Comparison of ENCODE assay signal across 1 cellular context in the genomic region with DNA sequence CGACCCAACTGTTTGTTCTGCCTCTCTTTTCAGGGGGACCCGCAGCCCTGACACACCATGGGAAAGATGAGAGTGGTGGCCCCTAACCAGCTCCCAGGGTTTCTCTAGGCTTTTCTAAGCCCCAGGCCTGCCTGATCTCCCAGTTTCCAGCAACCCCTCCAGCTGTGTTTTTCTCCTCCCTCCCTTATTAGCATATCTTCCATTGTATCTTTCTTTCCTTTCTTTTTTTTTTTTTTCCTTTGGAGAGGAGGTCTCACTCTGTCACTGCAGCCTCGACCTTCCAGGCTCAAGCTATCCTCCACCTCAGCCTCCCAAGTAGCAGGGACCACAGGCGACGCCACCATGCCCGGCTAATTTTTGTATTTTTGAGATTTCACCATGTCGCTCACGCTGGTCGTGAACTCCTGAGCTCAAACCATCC.
TF ChIP-seq lines count a peak whose summit lies in the region.

No MANE protein-coding gene starts in this region.

TF ChIP-seq in K562, 482 proteins besides CTCF, POLR2A, EP300 and RAD21 (continued from another document and continues in another):
- TF ChIP-seq ASH1L (IDR thresholded peaks at IDR 0.05; ENCODE audit: borderline replicate concordance, low read depth, partially characterized antibody) (no peak), HDAC8 (tag; IDR thresholded peaks at IDR 0.05) (no peak), ZBTB5 (IDR thresholded peaks at IDR 0.05) (0 out of 2 replicates have a peak, but pooled peaks have one; percentile 6), BRD9 (IDR thresholded peaks at IDR 0.05; ENCODE audit: low read depth, partially characterized antibody) (no peak), CUX1 (CRISPR knock-in tag; IDR thresholded peaks at IDR 0.05) (no peak), KDM2B (CRISPR knock-in tag; IDR thresholded peaks at IDR 0.05) (no peak), PTRF (tag; IDR thresholded peaks at IDR 0.05) (no peak), PURB (CRISPR knock-in tag; IDR thresholded peaks at IDR 0.05; ENCODE audit: low read depth) (no peak), EWSR1 (IDR thresholded peaks at IDR 0.05; ENCODE audit: borderline replicate concordance, low read depth, partially characterized antibody) (no peak), SFPQ (IDR thresholded peaks at IDR 0.05; ENCODE audit: low read depth, low read length) (no peak), ZNF23 (CRISPR knock-in tag; IDR thresholded peaks at IDR 0.05) (no peak), NFE2 (IDR thresholded peaks at IDR 0.05; ENCODE audit: low read depth) (no peak), RBFOX2 (IDR thresholded peaks at IDR 0.05; ENCODE audit: low read depth, low read length) (peak; percentile 47), ETV6 (IDR thresholded peaks at IDR 0.05; ENCODE audit: borderline replicate concordance in 1 of 2, low read depth in 2 of 2, low read length in 1 of 2) (no peak), ETV6 (CRISPR knock-in tag; IDR thresholded peaks at IDR 0.05; ENCODE audit: borderline replicate concordance) (no peak), TBP (optimal IDR thresholded peaks at IDR 0.05; ENCODE audit: low read depth, low read length) (peak; percentile 6), LARP7 (IDR thresholded peaks at IDR 0.05) (0 out of 2 replicates have a peak, but pooled peaks have one; percentile 36), ZNF586 (CRISPR knock-in tag; conservative IDR thresholded peaks at IDR 0.05) (no peak), POLR2AphosphoS5 (IDR thresholded peaks at IDR 0.05; ENCODE audit: control insufficient read depth, insufficient read depth, low read depth, low read length) (no peak), SREBF1 (IDR thresholded peaks at IDR 0.05; ENCODE audit: borderline replicate concordance, low read depth, low read length) (no peak), FOXK1 (CRISPR knock-in tag; IDR thresholded peaks at IDR 0.05; ENCODE audit: borderline replicate concordance) (no peak), HDAC3 (IDR thresholded peaks at IDR 0.05; ENCODE audit: borderline replicate concordance, partially characterized antibody) (no peak), ZNF512 (tag; IDR thresholded peaks at IDR 0.05) (0 out of 2 replicates have a peak, but pooled peaks have one; percentile 43), SP1 (CRISPR knock-in tag; IDR thresholded peaks at IDR 0.05) (peak; percentile 5; the same call in 1 of the 2 replicates), ZNF75A (CRISPR knock-in tag; IDR thresholded peaks at IDR 0.05) (no peak), STAT6 (CRISPR knock-in tag; IDR thresholded peaks at IDR 0.05) (no peak), FOXK2 (conservative IDR thresholded peaks at IDR 0.05 in 1 of 2, IDR thresholded peaks at IDR 0.05 in 1 of 2; ENCODE audit: low read depth in 2 of 2) (peak in 1 of 2 experiments; percentile 31; a peak in 1 of 4 replicates), ZNF717 (CRISPR knock-in tag; IDR thresholded peaks at IDR 0.05) (no peak), CBFA2T2 (conservative IDR thresholded peaks at IDR 0.05) (no peak), PHF8 (IDR thresholded peaks at IDR 0.05; ENCODE audit: borderline replicate concordance, low read length) (no peak), HINFP (tag; conservative IDR thresholded peaks at IDR 0.05; ENCODE audit: low read depth) (no peak), BMI1 (IDR thresholded peaks at IDR 0.05; ENCODE audit: low read length) (no peak), TCF7 (IDR thresholded peaks at IDR 0.05; ENCODE audit: borderline replicate concordance) (no peak), ZNF785 (CRISPR knock-in tag; IDR thresholded peaks at IDR 0.05) (no peak)
- TF ChIP-seq, protein P1, sequence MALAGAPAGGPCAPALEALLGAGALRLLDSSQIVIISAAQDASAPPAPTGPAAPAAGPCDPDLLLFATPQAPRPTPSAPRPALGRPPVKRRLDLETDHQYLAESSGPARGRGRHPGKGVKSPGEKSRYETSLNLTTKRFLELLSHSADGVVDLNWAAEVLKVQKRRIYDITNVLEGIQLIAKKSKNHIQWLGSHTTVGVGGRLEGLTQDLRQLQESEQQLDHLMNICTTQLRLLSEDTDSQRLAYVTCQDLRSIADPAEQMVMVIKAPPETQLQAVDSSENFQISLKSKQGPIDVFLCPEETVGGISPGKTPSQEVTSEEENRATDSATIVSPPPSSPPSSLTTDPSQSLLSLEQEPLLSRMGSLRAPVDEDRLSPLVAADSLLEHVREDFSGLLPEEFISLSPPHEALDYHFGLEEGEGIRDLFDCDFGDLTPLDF (CRISPR knock-in tag; IDR thresholded peaks at IDR 0.05) = no peak
- TF ChIP-seq, protein P2, sequence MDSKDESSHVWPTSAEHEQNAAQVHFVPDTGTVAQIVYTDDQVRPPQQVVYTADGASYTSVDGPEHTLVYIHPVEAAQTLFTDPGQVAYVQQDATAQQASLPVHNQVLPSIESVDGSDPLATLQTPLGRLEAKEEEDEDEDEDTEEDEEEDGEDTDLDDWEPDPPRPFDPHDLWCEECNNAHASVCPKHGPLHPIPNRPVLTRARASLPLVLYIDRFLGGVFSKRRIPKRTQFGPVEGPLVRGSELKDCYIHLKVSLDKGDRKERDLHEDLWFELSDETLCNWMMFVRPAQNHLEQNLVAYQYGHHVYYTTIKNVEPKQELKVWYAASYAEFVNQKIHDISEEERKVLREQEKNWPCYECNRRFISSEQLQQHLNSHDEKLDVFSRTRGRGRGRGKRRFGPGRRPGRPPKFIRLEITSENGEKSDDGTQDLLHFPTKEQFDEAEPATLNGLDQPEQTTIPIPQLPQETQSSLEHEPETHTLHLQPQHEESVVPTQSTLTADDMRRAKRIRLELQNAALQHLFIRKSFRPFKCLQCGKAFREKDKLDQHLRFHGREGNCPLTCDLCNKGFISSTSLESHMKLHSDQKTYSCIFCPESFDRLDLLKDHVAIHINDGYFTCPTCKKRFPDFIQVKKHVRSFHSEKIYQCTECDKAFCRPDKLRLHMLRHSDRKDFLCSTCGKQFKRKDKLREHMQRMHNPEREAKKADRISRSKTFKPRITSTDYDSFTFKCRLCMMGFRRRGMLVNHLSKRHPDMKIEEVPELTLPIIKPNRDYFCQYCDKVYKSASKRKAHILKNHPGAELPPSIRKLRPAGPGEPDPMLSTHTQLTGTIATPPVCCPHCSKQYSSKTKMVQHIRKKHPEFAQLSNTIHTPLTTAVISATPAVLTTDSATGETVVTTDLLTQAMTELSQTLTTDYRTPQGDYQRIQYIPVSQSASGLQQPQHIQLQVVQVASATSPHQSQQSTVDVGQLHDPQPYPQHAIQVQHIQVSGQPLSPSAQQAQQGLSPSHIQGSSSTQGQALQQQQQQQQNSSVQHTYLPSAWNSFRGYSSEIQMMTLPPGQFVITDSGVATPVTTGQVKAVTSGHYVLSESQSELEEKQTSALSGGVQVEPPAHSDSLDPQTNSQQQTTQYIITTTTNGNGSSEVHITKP (IDR thresholded peaks at IDR 0.05; ENCODE audit: partially characterized antibody) = peak; percentile 71
